8 cellular contexts compared by ENCODE assay signal in the genomic region with DNA sequence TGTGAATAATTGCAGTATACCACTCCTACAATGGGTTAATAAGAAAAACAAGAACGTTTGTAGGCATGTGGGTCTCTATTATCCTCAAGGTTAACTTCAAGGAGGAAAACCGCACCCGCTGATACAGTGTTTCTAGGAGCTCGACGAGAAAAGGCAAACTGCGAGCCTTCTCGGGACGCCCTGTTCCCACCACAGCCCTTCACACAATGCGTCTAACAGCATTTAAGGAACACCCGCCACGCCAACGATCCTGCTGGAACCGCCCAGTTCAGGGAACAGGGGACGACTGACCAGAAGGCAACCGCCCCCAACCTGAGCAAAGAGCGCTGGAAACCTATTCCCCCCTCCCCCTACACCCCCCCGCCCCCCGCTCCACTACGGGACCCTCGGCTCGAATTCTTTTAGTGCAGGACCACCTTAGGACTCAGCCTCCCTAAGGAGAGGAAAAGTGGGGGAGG. TPM values are rescaled to one million over a fixed set of nuclear protein-coding genes. Genes with fewer than 3 reads are reported as not detected.
DNase-seq lines count a peak whose midpoint lies in the region; ATAC-seq, FAIRE-seq and TF ChIP-seq lines count a peak whose summit lies in the region.

No MANE protein-coding gene starts in this region.

- no peak for ATAC-seq in HG03521 (IDR thresholded peaks at IDR 0.05; ENCODE audit: unreplicated experiment)

- CTCF ChIA-PET in mammary epithelial cell (lab: Charles Lee; ENCODE audit: low non-redundant PET), result no interaction called here
- CTCF ChIA-PET in GM10248 (lab: Yijun Ruan, JAX), result interaction anchor here (1.3 to 11.7 kb wide), 2 partner anchors 15 to 21 kb away, joined by 5 to 112 read pairs; no protein-coding TSS in a partner anchor

- in situ Hi-C loops in mammary epithelial cell (cut with MboI; ENCODE audit: low sequenced_read_pairs in 2 of 2), result no loop called here

- H3K9ac ChIP-seq in mammary epithelial cell (ENCODE audit: insufficient read depth, low read length), result peak overlapping the region; percentile 93
- H3K9ac ChIP-seq in keratinocyte (ENCODE audit: control insufficient read depth, extremely low read depth, insufficient read depth, low read length), result peak overlapping the region; percentile 95

- H3K4me2 ChIP-seq in mammary epithelial cell (ENCODE audit: insufficient read depth, low read depth, low read length) (peak overlapping the region; percentile 89), keratinocyte (ENCODE audit: control insufficient read depth, extremely low read depth, insufficient read depth, low read depth, low read length) (peak overlapping the region; percentile 77)

- FAIRE-seq in keratinocyte (lab: Jason Lieb, UNC), result no peak

- H3K36me3 ChIP-seq in mammary epithelial cell (ENCODE audit: insufficient read depth, low read length), result no peaks in the 10 kb centered on the region
- H3K36me3 ChIP-seq in keratinocyte (ENCODE audit: control insufficient read depth in 2 of 2, extremely low read depth in 1 of 2, insufficient read depth in 2 of 2, low read length in 2 of 2), result peaks cover 7 to 9% of the 10 kb centered on the region in 2 experiments
- H3K36me3 ChIP-seq in spleen, result peaks cover 0 to 6% (median 0%) of the 10 kb centered on the region in 6 donors

- H3K4me1 ChIP-seq in mammary epithelial cell (ENCODE audit: insufficient read depth, low read length) (peaks cover 3% of the 10 kb centered on the region), keratinocyte (ENCODE audit: control insufficient read depth, extremely low read depth, insufficient read depth, low read length) (peaks cover 5% of the 10 kb centered on the region), spleen (peaks cover 13 to 62% (median 31%) of the 10 kb centered on the region in 6 donors)

- WGBS in mammary epithelial cell (ENCODE audit: low coverage, missing lambda C conversion rate), result 4% methylated on average over 11 of the region's 21 CpGs
- 1 to 2% (median 1%) methylated on average over 19 to 21 of the region's 21 CpGs for WGBS in spleen, 5 donors

- POLR2A ChIA-PET in GM10248 (lab: Yijun Ruan, JAX), result interaction anchor here (0.6 to 2.7 kb wide), 3 partner anchors 15 to 453 kb away, joined by 3 to 23 read pairs (median 5); no protein-coding TSS in a partner anchor

- H2AFZ ChIP-seq in mammary epithelial cell (ENCODE audit: low read depth, low read length) (peak overlapping the region; percentile 80), keratinocyte (ENCODE audit: control insufficient read depth, low read length) (peak overlapping the region; percentile 4)

- H3K9me3 ChIP-seq in mammary epithelial cell (replicated peaks; ENCODE audit: insufficient read depth, low read length) (no peaks in the 10 kb centered on the region), keratinocyte (ENCODE audit: control insufficient read depth, low read depth, low read length) (no peaks in the 10 kb centered on the region), spleen (no peaks in the 10 kb centered on the region)

- H3K4me3 ChIP-seq in mammary epithelial cell (replicated peaks in 1 of 3; ENCODE audit: insufficient read depth in 1 of 3, low read depth in 2 of 3, low read length in 3 of 3) (peak overlapping the region; percentile 66 to 82 (median 67)), keratinocyte (ENCODE audit: control insufficient read depth in 2 of 3, extremely low read depth in 1 of 3, insufficient read depth in 2 of 3, low read depth in 1 of 3, low read length in 3 of 3) (peak overlapping the region; percentile 78 to 93 (median 89)), spleen (peak overlapping the region; percentile 76 to 99 (median 96))

- dilution Hi-C loops in mammary epithelial cell (cut with HindIII; ENCODE audit: low sequenced_read_pairs), result loop anchor here (5.0 kb wide), 1 partner anchor 53 kb away; no protein-coding TSS in a partner anchor
- dilution Hi-C loops in keratinocyte (cut with MboI; ENCODE audit: extremely low pct_ligation_motif_present, low sequenced_read_pairs), result no loop called here

- peak; percentile 77 for DNase-seq in activated CD8-positive, alpha-beta memory T cell treated with anti-CD3 and anti-CD28 coated beads for 24 hours
- DNase-seq in activated CD8-positive, alpha-beta memory T cell treated with anti-CD3 and anti-CD28 coated beads, Interleukin-2, amount 50 U/mL, for 4 hours, result no peak
- peak; percentile 69 for DNase-seq in RKO (ENCODE audit: low spot score)
- DNase-seq in mammary epithelial cell, result no peak
- DNase-seq in keratinocyte (ENCODE audit: low read depth, low spot score), result no peak
- peak; percentile 90 for DNase-seq in spleen
- DNase-seq in GM10248 (ENCODE audit: extremely low spot score), result no peak

- TF ChIP-seq CTCF in mammary epithelial cell (conservative IDR thresholded peaks at IDR 0.05 in 1 of 2, IDR thresholded peaks at IDR 0.05 in 1 of 2; ENCODE audit: extremely low read depth in 1 of 2, insufficient read depth in 1 of 2, low read depth in 1 of 2, low read length in 2 of 2), result no peak
- TF ChIP-seq CTCF in keratinocyte (optimal IDR thresholded peaks at IDR 0.05 in 1 of 3, IDR thresholded peaks at IDR 0.05 in 1 of 3, conservative IDR thresholded peaks at IDR 0.05 in 1 of 3; ENCODE audit: extremely low read depth in 1 of 3, insufficient read depth in 2 of 3, low read length in 3 of 3), result no peak
- no peak for TF ChIP-seq CTCF in spleen (IDR thresholded peaks at IDR 0.05 in 8 of 11, conservative IDR thresholded peaks at IDR 0.05 in 3 of 11)
- TF ChIP-seq CTCF in GM10248 (IDR thresholded peaks at IDR 0.05; ENCODE audit: control extremely low read depth, extremely low read depth, low read depth, missing control alignments), result no peak

- H3K79me2 ChIP-seq in mammary epithelial cell (ENCODE audit: insufficient read depth, low read length) (peaks cover 19% of the 10 kb centered on the region), keratinocyte (ENCODE audit: control insufficient read depth, insufficient read depth, low read length) (peaks cover 12% of the 10 kb centered on the region)

- intact Hi-C loops in mammary epithelial cell (cut with micrococcal nuclease), result no loop called here
- intact Hi-C loops in spleen (cut with DNase I; ENCODE audit: low total_unique reads), result no loop called here

- TF ChIP-seq POLR2A in spleen (IDR thresholded peaks at IDR 0.05), result peak in 1 of 3 donors; percentile 43

- no TSS peak for BruUV-seq in mammary epithelial cell (replicated peaks; lab: Mats Ljungman, UMichigan)

- H3K27me3 ChIP-seq in mammary epithelial cell (ENCODE audit: insufficient read depth, low read length), result no peaks in the 10 kb centered on the region
- no peaks in the 10 kb centered on the region for H3K27me3 ChIP-seq in keratinocyte (ENCODE audit: control insufficient read depth, extremely low read depth, insufficient read depth, low read length)
- no peaks in the 10 kb centered on the region for H3K27me3 ChIP-seq in spleen (replicated peaks in 1 of 7)

- no peaks in the 10 kb centered on the region for H4K20me1 ChIP-seq in mammary epithelial cell (ENCODE audit: insufficient read depth, low read length)
- no peaks in the 10 kb centered on the region for H4K20me1 ChIP-seq in keratinocyte (ENCODE audit: control insufficient read depth, extremely low read depth, insufficient read depth, low read length)

- H3K27ac ChIP-seq in mammary epithelial cell (ENCODE audit: insufficient read depth, low read depth, low read length), result peak overlapping the region; percentile 81
- peak overlapping the region; percentile 74 for H3K27ac ChIP-seq in keratinocyte (ENCODE audit: control insufficient read depth, insufficient read depth, low read length)
- H3K27ac ChIP-seq in spleen, result peak overlapping the region; percentile 92 to 99 (median 97)

- no peaks in the 10 kb centered on the region for H3K9me1 ChIP-seq in keratinocyte (ENCODE audit: control insufficient read depth, extremely low read depth, insufficient read depth, low read length)

RNA-seq across cellular contexts. Expression of a gene that starts 0.7 kb away (rescaled TPM):
- total RNA-seq in mammary epithelial cell (1,000 to 10,000 TPM; 3,165 to 4,185 TPM), spleen (1,000 to 10,000 TPM; 1,416 to 3,222 (median 1,664) TPM)
- polyA plus RNA-seq in mammary epithelial cell (9,658 TPM), keratinocyte (1,787 to 7,245 TPM (median 3,595 TPM) in 3 replicates), spleen (1,000 to 10,000 TPM; 2,869 to 3,827 (median 3,008) TPM)
- polyA minus RNA-seq in mammary epithelial cell (1,882 TPM), keratinocyte (679 to 919 TPM (median 685 TPM) in 3 replicates)
- 8,538 TPM for polyA plus RNA-seq in keratinocyte (2011; ENCODE audit: low read depth)
- 6,963 and 8,951 TPM in 2 replicates for polyA plus RNA-seq in keratinocyte (2011; cell fraction: cytosol; rRNA removed)
- 1,538 and 1,768 TPM in 2 replicates for polyA plus RNA-seq in keratinocyte (2011; cell fraction: nucleus; rRNA removed)
- polyA plus RNA-seq in keratinocyte (2012; ENCODE audit: low replicate concordance), result 4,557 and 7,467 TPM in 2 replicates
- 925 TPM for polyA minus RNA-seq in keratinocyte (2011; cell fraction: cytosol; rRNA and poly(A)+ RNA removed)
- 83.9 and 127 TPM in 2 replicates for polyA minus RNA-seq in keratinocyte (2011; cell fraction: nucleus; rRNA and poly(A)+ RNA removed)

RNA-seq across cellular contexts. Expression of a gene that starts 23.9 kb away (rescaled TPM):
- total RNA-seq in mammary epithelial cell, result 10 to 100 TPM in 1 of 2 donors, 1 to 10 TPM in 1; 9.7 to 20.7 TPM
- 11.5 TPM for polyA plus RNA-seq in mammary epithelial cell
- polyA minus RNA-seq in mammary epithelial cell, result 16.4 TPM
- 0.44 to 0.86 TPM (median 0.54 TPM) in 3 replicates for polyA plus RNA-seq in keratinocyte
- 0.25 TPM for polyA plus RNA-seq in keratinocyte (2011; ENCODE audit: low read depth)
- 0.83 and 0.89 TPM in 2 replicates for polyA plus RNA-seq in keratinocyte (2011; cell fraction: cytosol; rRNA removed)
- 1.0 and 1.1 TPM in 2 replicates for polyA plus RNA-seq in keratinocyte (2011; cell fraction: nucleus; rRNA removed)
- 0.34 and 0.57 TPM in 2 replicates for polyA plus RNA-seq in keratinocyte (2012; ENCODE audit: low replicate concordance)
- 0.16 to 1.2 TPM in 2 of 3 replicates, not detected in the other for polyA minus RNA-seq in keratinocyte
- 2.1 TPM for polyA minus RNA-seq in keratinocyte (2011; cell fraction: cytosol; rRNA and poly(A)+ RNA removed)
- polyA minus RNA-seq in keratinocyte (2011; cell fraction: nucleus; rRNA and poly(A)+ RNA removed), result 0.42 and 1.8 TPM in 2 replicates
- total RNA-seq in spleen, result 10 to 100 TPM in 2 of 7 donors, 1 to 10 TPM in 5; 5.4 to 12.5 (median 9.2) TPM
- 1 to 10 TPM; 4.5 to 8.6 (median 5.0) TPM for polyA plus RNA-seq in spleen

Comparison
In these comparisons a context has a peak if more than half of its experiments do, and no peak if none do; other contexts are left out.
1. DNase-seq: peak in activated CD8-positive, alpha-beta memory T cell treated with anti-CD3 and anti-CD28 coated beads for 24 hours (single experiment), RKO (single experiment) and spleen (single experiment); none in activated CD8-positive, alpha-beta memory T cell treated with anti-CD3 and anti-CD28 coated beads, Interleukin-2, amount 50 U/mL, for 4 hours (single experiment), mammary epithelial cell (single experiment), keratinocyte (single experiment) and GM10248 (single experiment).
2. Peak in every context shown above with its lines, with median percentiles within 50 percentile points of each other: H3K27ac ChIP-seq and H3K4me3 ChIP-seq.